Comparison of ENCODE assay signal across 9 cellular contexts in the genomic region with DNA sequence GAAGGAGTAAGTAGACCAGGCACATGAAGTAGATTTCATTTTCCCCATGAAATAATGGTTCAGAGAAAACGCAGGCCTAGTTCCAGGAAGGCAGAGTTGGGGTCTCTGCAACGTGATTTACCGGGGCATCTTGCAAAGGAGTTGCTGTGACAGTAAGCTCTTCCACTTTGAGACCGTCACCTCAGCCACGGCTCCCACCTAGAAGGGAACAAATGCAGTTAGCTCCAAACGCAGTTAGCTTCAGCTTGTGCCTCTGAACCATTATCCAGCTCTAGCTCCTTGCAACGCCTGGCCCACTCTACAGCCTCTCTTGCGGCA. TPM values are rescaled to one million over a fixed set of nuclear protein-coding genes. Genes with fewer than 3 reads are reported as not detected.
DNase-seq lines count a peak whose midpoint lies in the region; ATAC-seq and FAIRE-seq lines count a peak whose summit lies in the region.
"Had no signal": no experiment of that assay in that cellular context is flagged by ENCODE, and none has a peak within 500 bp of the region (broad histone marks: within the 10 kb centered on the region; RNA-seq: fewer than 3 reads in every experiment).

No MANE protein-coding gene starts in this region.

- H3K9me3 ChIP-seq in HAP-1 (no peaks in the 10 kb centered on the region), right cardiac atrium (ENCODE audit: control insufficient read depth, low read length) (no peaks in the 10 kb centered on the region), small intestine (ENCODE audit: control insufficient read depth, low read depth) (no peaks in the 10 kb centered on the region)

- H3K27ac Mint-ChIP-seq in activated CD4-positive, alpha-beta memory T cell treated with anti-CD3 and anti-CD28 coated beads, Interleukin-2, amount 10 ng/mL, durations not matched to agents 7 days and 5 days, result peak overlapping the region; percentile 96

- POLR2A ChIA-PET in activated CD4-positive, alpha-beta memory T cell treated with anti-CD3 and anti-CD28 coated beads, Interleukin-2, amount 10 ng/mL, durations not matched to agents 7 days and 5 days (lab: Charles Lee), result interaction anchor here (0.6 to 26.2 kb wide), 14 partner anchors 8 to 496 kb away, joined by 3 to 517 read pairs (median 5); a partner anchor contains a TSS

- DNase-seq in HAP-1 (ENCODE audit: low spot score in 2 of 2) (no peak), right cardiac atrium (no peak), small intestine (no peak), SHP77 (lab: John Stamatoyannopoulos, UW) (no peak), NCI-H1436 treated with DMSO at 0.1 percent for 48 hours (lab: John Stamatoyannopoulos, UW) (no peak), NCI-H2171 treated with DMSO at 0.1 percent for 48 hours (lab: John Stamatoyannopoulos, UW) (no peak), Ammon's horn (ENCODE audit: low spot score) (no peak)
- no peak for DNase-seq in activated CD4-positive, alpha-beta memory T cell treated with anti-CD3 and anti-CD28 coated beads, Interleukin-2, amount 10 ng/mL, durations not matched to agents 7 days and 5 days

- peak overlapping the region; percentile 98 for H3K4me3 ChIP-seq in HAP-1
- peak overlapping the region; percentile 28 for H3K4me3 ChIP-seq in right cardiac atrium (ENCODE audit: low read length)
- peak overlapping the region; percentile 32 to 55 for H3K4me3 ChIP-seq in small intestine (ENCODE audit: low read depth in 1 of 2, low read length in 2 of 2)

- no peak for ATAC-seq in right cardiac atrium

- FAIRE-seq in small intestine (lab: Jason Lieb, UNC), result no peak
- FAIRE-seq: colon had no signal

- H3K27me3 ChIP-seq in HAP-1 (ENCODE audit: low read depth) (no peaks in the 10 kb centered on the region), right cardiac atrium (ENCODE audit: control insufficient read depth, insufficient read depth) (no peaks in the 10 kb centered on the region), small intestine (ENCODE audit: control insufficient read depth in 2 of 2, insufficient read depth in 2 of 2, low read length in 2 of 2) (no peaks in the 10 kb centered on the region)

- CTCF ChIA-PET in activated CD4-positive, alpha-beta memory T cell treated with anti-CD3 and anti-CD28 coated beads, Interleukin-2, amount 10 ng/mL, durations not matched to agents 7 days and 5 days (lab: Charles Lee), result interaction anchor here (0.7 to 1.7 kb wide), 8 partner anchors 8 to 150 kb away, joined by 3 to 6 read pairs (median 4); no protein-coding TSS in a partner anchor

- H3K36me3 ChIP-seq in HAP-1 (replicated peaks) (peaks cover 52% of the 10 kb centered on the region), small intestine (ENCODE audit: control insufficient read depth in 2 of 2, insufficient read depth in 2 of 2, low read length in 2 of 2) (peaks cover 10 to 16% of the 10 kb centered on the region in 2 donors)

- peak overlapping the region; percentile 99 for H3K4me3 Mint-ChIP-seq in activated CD4-positive, alpha-beta memory T cell treated with anti-CD3 and anti-CD28 coated beads, Interleukin-2, amount 10 ng/mL, durations not matched to agents 7 days and 5 days

- intact Hi-C loops in right cardiac atrium (cut with DNase I), result loop anchor here in 1 of 4 donors (10.0 kb wide), 1 partner anchor 119 kb away; no protein-coding TSS in a partner anchor

- in situ Hi-C loops in HAP-1 (cut with MboI; ENCODE audit: low sequenced_read_pairs), result no loop called here

- no peaks in the 10 kb centered on the region for H3K9me3 Mint-ChIP-seq in activated CD4-positive, alpha-beta memory T cell treated with anti-CD3 and anti-CD28 coated beads, Interleukin-2, amount 10 ng/mL, durations not matched to agents 7 days and 5 days

- H3K4me1 ChIP-seq in HAP-1 (peaks cover 19% of the 10 kb centered on the region), right cardiac atrium (ENCODE audit: control insufficient read depth, insufficient read depth, low read length) (peaks cover 2% of the 10 kb centered on the region), small intestine (ENCODE audit: control insufficient read depth in 2 of 2, insufficient read depth in 1 of 2, low read depth in 1 of 2, low read length in 1 of 2) (peaks cover 0 to 4% of the 10 kb centered on the region in 2 donors)

- peaks cover 54% of the 10 kb centered on the region for H3K36me3 Mint-ChIP-seq in activated CD4-positive, alpha-beta memory T cell treated with anti-CD3 and anti-CD28 coated beads, Interleukin-2, amount 10 ng/mL, durations not matched to agents 7 days and 5 days (ENCODE audit: low read depth)

- peaks cover 77% of the 10 kb centered on the region for H3K4me1 Mint-ChIP-seq in activated CD4-positive, alpha-beta memory T cell treated with anti-CD3 and anti-CD28 coated beads, Interleukin-2, amount 10 ng/mL, durations not matched to agents 7 days and 5 days

- WGBS in right cardiac atrium, result 16% methylated on average over 8 of the region's 8 CpGs
- WGBS in small intestine, 3 donors, result 2 to 4% (median 3%) methylated on average over 8 of the region's 8 CpGs

- H3K27ac ChIP-seq in right cardiac atrium (ENCODE audit: low read length) (peak overlapping the region; percentile 79), small intestine (ENCODE audit: low read depth in 1 of 2, low read length in 1 of 2) (peak overlapping the region; percentile 77 to 93)

- no peaks in the 10 kb centered on the region for H3K27me3 Mint-ChIP-seq in activated CD4-positive, alpha-beta memory T cell treated with anti-CD3 and anti-CD28 coated beads, Interleukin-2, amount 10 ng/mL, durations not matched to agents 7 days and 5 days

RNA-seq across cellular contexts. Expression of a gene that starts 7.0 kb away (rescaled TPM):
- total RNA-seq in activated CD4-positive, alpha-beta memory T cell treated with anti-CD3 and anti-CD28 coated beads, Interleukin-2, amount 10 ng/mL, durations not matched to agents 7 days and 5 days, result 100 to 1,000 TPM; 572 to 576 TPM
- 1 to 10 TPM in 3 of 4 donors, under 1 TPM in 1; 0.91 to 3.0 (median 2.2) TPM for total RNA-seq in right cardiac atrium
- polyA plus RNA-seq in right cardiac atrium (0.70 TPM), small intestine (1 to 10 TPM; 1.3 to 4.1 (median 2.1) TPM)

RNA-seq across cellular contexts. Expression of a gene that starts 14.1 kb away (rescaled TPM):
- 100 to 1,000 TPM; 130 to 134 TPM for total RNA-seq in activated CD4-positive, alpha-beta memory T cell treated with anti-CD3 and anti-CD28 coated beads, Interleukin-2, amount 10 ng/mL, durations not matched to agents 7 days and 5 days
- total RNA-seq in right cardiac atrium, result 10 to 100 TPM; 26.4 to 37.0 (median 32.4) TPM
- 32.8 TPM for polyA plus RNA-seq in right cardiac atrium
- polyA plus RNA-seq in small intestine, result 10 to 100 TPM; 23.5 to 32.3 (median 25.9) TPM

Comparison
In these comparisons a context has a peak if more than half of its experiments do, and no peak if none do; other contexts are left out.
1. H3K4me3 ChIP-seq: peak in every context shown above with its lines; median percentile 98 in HAP-1; 44 in small intestine; 28 in right cardiac atrium.
2. RNA of a gene that starts 7.0 kb away (total RNA-seq): 572 to 576 TPM in activated CD4-positive, alpha-beta memory T cell treated with anti-CD3 and anti-CD28 coated beads, Interleukin-2, amount 10 ng/mL, durations not matched to agents 7 days and 5 days; 0.91 to 3.0 TPM in right cardiac atrium; every median in the first group is over 100 times any median in the second.